In the genomic region with DNA sequence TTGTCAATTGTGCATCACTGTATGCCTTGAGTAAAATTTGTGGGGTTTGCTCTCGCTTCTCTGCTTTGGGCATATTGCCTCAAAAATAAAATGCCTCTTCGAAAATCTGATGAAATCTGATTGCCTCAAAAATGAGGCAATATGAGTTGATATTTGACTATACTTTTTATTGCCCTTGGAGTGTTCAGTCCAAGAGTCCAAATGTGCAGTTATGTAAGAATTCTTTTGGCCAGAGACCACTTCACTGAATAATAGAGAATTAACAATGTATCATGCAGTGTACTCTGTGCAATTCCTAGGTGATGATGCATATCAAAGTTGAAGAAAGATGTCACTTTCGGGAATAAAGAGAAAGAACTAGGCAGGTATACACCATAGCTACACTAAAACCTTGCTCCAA, we compare ENCODE assay signal across 18 cellular contexts. TPM values are rescaled to one million over a fixed set of nuclear protein-coding genes. Genes with fewer than 3 reads are reported as not detected.
A peak's percentile ranks its signal among the peaks of the same experiment; 100 is the strongest.
DNase-seq lines count a peak whose midpoint lies in the region; ATAC-seq and TF ChIP-seq lines count a peak whose summit lies in the region.
"Had no signal": no experiment of that assay in that cellular context is flagged by ENCODE, and none has a peak within 500 bp of the region (broad histone marks: within the 10 kb centered on the region; RNA-seq: fewer than 3 reads in every experiment).

No MANE protein-coding gene starts in this region.

- H3K4me1 ChIP-seq in colonic mucosa (no peaks in the 10 kb centered on the region), mucosa of rectum (ENCODE audit: control insufficient read depth in 2 of 2, insufficient read depth in 2 of 2, low read length in 2 of 2) (peaks cover 0 to 17% of the 10 kb centered on the region in 2 donors)
- H3K4me1 ChIP-seq: BE2C had no signal

- H3K9me3 ChIP-seq in colonic mucosa, result no peaks in the 10 kb centered on the region
- no peaks in the 10 kb centered on the region for H3K9me3 ChIP-seq in mucosa of rectum (ENCODE audit: control insufficient read depth in 2 of 2, low read length in 2 of 2)
- H3K9me3 ChIP-seq: BE2C had no signal

- peak overlapping the region; percentile 9 for H3K27ac ChIP-seq in colonic mucosa
- peak overlapping the region; percentile 19 to 35 for H3K27ac ChIP-seq in mucosa of rectum (ENCODE audit: low read depth in 2 of 2, low read length in 2 of 2)
- H3K27ac ChIP-seq: HL-60 had no signal

- H3K4me3 ChIP-seq in colonic mucosa (no peak overlapping the region), mucosa of rectum (ENCODE audit: low read length in 2 of 2) (no peak overlapping the region)
- H3K4me3 ChIP-seq: GM23338 had no signal

- H3K36me3 ChIP-seq in colonic mucosa (no peaks in the 10 kb centered on the region), mucosa of rectum (ENCODE audit: control insufficient read depth in 2 of 2, insufficient read depth in 2 of 2, low read length in 2 of 2) (no peaks in the 10 kb centered on the region)
- H3K36me3 ChIP-seq: BE2C had no signal

- H3K27me3 ChIP-seq in colonic mucosa (no peaks in the 10 kb centered on the region), mucosa of rectum (ENCODE audit: control insufficient read depth in 2 of 2, insufficient read depth in 2 of 2, low read length in 2 of 2) (peaks cover 0 to 4% of the 10 kb centered on the region in 2 donors)
- H3K27me3 ChIP-seq: BE2C had no signal

- intact Hi-C loops in colonic mucosa (cut with DNase I), result loop anchor here (10.0 kb wide), 1 partner anchor 80 kb away; no protein-coding TSS in a partner anchor
- intact Hi-C loops in left colon (cut with DNase I, micrococcal nuclease), result no loop called here

- TF ChIP-seq CTCF in colonic mucosa (IDR thresholded peaks at IDR 0.05), result no peak

- no peak for DNase-seq in colonic mucosa
- DNase-seq in left colon, result no peak
- DNase-seq in NCI-H1105 (lab: John Stamatoyannopoulos, UW), result no peak
- DNase-seq in DMS153 treated with DMSO at 0.1 percent for 48 hours (lab: John Stamatoyannopoulos, UW; ENCODE audit: unreplicated experiment), result no peak
- DNase-seq: ACHN; BE2C; C1 segment of cervical spinal cord; CD4-positive, CD25-positive, alpha-beta regulatory T cell; CD8-positive, alpha-beta memory T cell; COR-L47; DMS79; GDM1; HCEC 1CT; IMR-90 had no signal

- H3K9ac ChIP-seq in colonic mucosa (ENCODE audit: low read depth in 2 of 2, low read length in 2 of 2), result no peak overlapping the region
- H3K9ac ChIP-seq in mucosa of rectum (ENCODE audit: low read depth in 1 of 2, low read length in 2 of 2), result no peak overlapping the region

- peak; percentile 66 for ATAC-seq in left colon
- no peak for ATAC-seq in GM18870 (IDR thresholded peaks at IDR 0.05; ENCODE audit: unreplicated experiment)
- ATAC-seq: GM23338 had no signal

RNA-seq across cellular contexts. Expression of gene MAOA, which starts 8.6 kb away (rescaled TPM):
- total RNA-seq in colonic mucosa, result 100 to 1,000 TPM; 307 to 349 TPM
- total RNA-seq in left colon, result 100 to 1,000 TPM; 381 to 497 TPM
- total RNA-seq: CD4-positive, CD25-positive, alpha-beta regulatory T cell had no signal
